ENCODE assay signal across 8 cellular contexts in genomic region chr4:128812360-128812958, GRCh38. TPM values are rescaled to one million over a fixed set of nuclear protein-coding genes. Genes with fewer than 3 reads are reported as not detected.
DNase-seq lines count a peak whose midpoint lies in the region; ATAC-seq and TF ChIP-seq lines count a peak whose summit lies in the region.

No MANE protein-coding gene starts in this region.

- peaks cover 23% of the 10 kb centered on the region for H3K4me1 Mint-ChIP-seq in activated CD8-positive, alpha-beta memory T cell treated with anti-CD3 and anti-CD28 coated beads, Interleukin-2, amount 10 ng/mL, durations not matched to agents 7 days and 5 days

- no peaks in the 10 kb centered on the region for H3K9me3 Mint-ChIP-seq in activated CD8-positive, alpha-beta memory T cell treated with anti-CD3 and anti-CD28 coated beads, Interleukin-2, amount 10 ng/mL, durations not matched to agents 7 days and 5 days (ENCODE audit: low read depth)

- H2AFZ ChIP-seq in MM.1S (ENCODE audit: low read length) = peak overlapping the region; percentile 48; the same call in 1 of the 2 replicates

- CTCF ChIA-PET in activated CD8-positive, alpha-beta memory T cell treated with anti-CD3 and anti-CD28 coated beads, Interleukin-2, amount 10 ng/mL, durations not matched to agents 7 days and 5 days (lab: Charles Lee) = interaction anchor here (0.6 to 3.7 kb wide), 11 partner anchors 8 to 847 kb away, joined by 3 to 18 read pairs (median 4); partner anchors contain the start of genes ABHD18, MFSD8 and SCLT1

- no peaks in the 10 kb centered on the region for H3K9me2 ChIP-seq in MM.1S (replicated peaks; ENCODE audit: insufficient read depth, low read length)

- H3K4me3 ChIP-seq in HAP-1 (peak overlapping the region; percentile 79), MM.1S (ENCODE audit: low read length) (peak overlapping the region; percentile 89), endocrine pancreas (ENCODE audit: control insufficient read depth, insufficient read depth, low read length) (peak overlapping the region; percentile 89), mucosa of descending colon (peak overlapping the region; percentile 57), thymus (ENCODE audit: low read length) (peak overlapping the region; percentile 91)

- peaks cover 52% of the 10 kb centered on the region for H3F3A ChIP-seq in MM.1S (ENCODE audit: insufficient read depth, low read length)

- H3K36me3 Mint-ChIP-seq in activated CD8-positive, alpha-beta memory T cell treated with anti-CD3 and anti-CD28 coated beads, Interleukin-2, amount 10 ng/mL, durations not matched to agents 7 days and 5 days = peaks cover 10% of the 10 kb centered on the region

- H3K79me2 ChIP-seq in MM.1S (ENCODE audit: low read length) = peaks cover 64% of the 10 kb centered on the region

- H3K27me3 Mint-ChIP-seq in activated CD8-positive, alpha-beta memory T cell treated with anti-CD3 and anti-CD28 coated beads, Interleukin-2, amount 10 ng/mL, durations not matched to agents 7 days and 5 days = no peaks in the 10 kb centered on the region

- H3K4me2 ChIP-seq in MM.1S (ENCODE audit: low read depth, low read length) = peak overlapping the region; percentile 83

- H3K9me3 ChIP-seq in HAP-1 = no peaks in the 10 kb centered on the region
- H3K9me3 ChIP-seq in MM.1S (replicated peaks; ENCODE audit: insufficient read depth, low read length) = no peaks in the 10 kb centered on the region
- no peaks in the 10 kb centered on the region for H3K9me3 ChIP-seq in endocrine pancreas (ENCODE audit: control insufficient read depth, low read length)
- H3K9me3 ChIP-seq in mucosa of descending colon = no peaks in the 10 kb centered on the region
- no peaks in the 10 kb centered on the region for H3K9me3 ChIP-seq in thymus (ENCODE audit: control insufficient read depth)

- in situ Hi-C loops in HAP-1 (cut with MboI; ENCODE audit: low sequenced_read_pairs) = loop anchor here (25.0 kb wide), 1 partner anchor 225 kb away; no protein-coding TSS in a partner anchor

- H3K27ac Mint-ChIP-seq in activated CD8-positive, alpha-beta memory T cell treated with anti-CD3 and anti-CD28 coated beads, Interleukin-2, amount 10 ng/mL, durations not matched to agents 7 days and 5 days = peak overlapping the region; percentile 91

- H3K27ac ChIP-seq in MM.1S (ENCODE audit: low read length) (peak overlapping the region; percentile 99), thymus (ENCODE audit: low read depth) (peak overlapping the region; percentile 96)

- no peaks in the 10 kb centered on the region for H3K36me3 ChIP-seq in HAP-1 (replicated peaks)
- no peaks in the 10 kb centered on the region for H3K36me3 ChIP-seq in MM.1S (replicated peaks; ENCODE audit: insufficient read depth, low read length)
- H3K36me3 ChIP-seq in endocrine pancreas (ENCODE audit: control insufficient read depth, insufficient read depth, low read length) = no peaks in the 10 kb centered on the region
- H3K36me3 ChIP-seq in mucosa of descending colon (ENCODE audit: low read depth) = no peaks in the 10 kb centered on the region
- H3K36me3 ChIP-seq in thymus (ENCODE audit: control insufficient read depth, insufficient read depth) = no peaks in the 10 kb centered on the region

- peak overlapping the region; percentile 81 for H3K4me3 Mint-ChIP-seq in activated CD8-positive, alpha-beta memory T cell treated with anti-CD3 and anti-CD28 coated beads, Interleukin-2, amount 10 ng/mL, durations not matched to agents 7 days and 5 days

- intact Hi-C loops in mucosa of descending colon (cut with DNase I, micrococcal nuclease) = loop anchor here in 1 of 2 donors (10.0 kb wide), 1 partner anchor 238 kb away; no protein-coding TSS in a partner anchor

- under 1% methylated on average over 48 of the region's 48 CpGs for WGBS in thymus

- H3K9ac ChIP-seq in MM.1S (ENCODE audit: low read length) = peak overlapping the region; percentile 92
- H3K9ac ChIP-seq in endocrine pancreas (ENCODE audit: control insufficient read depth, insufficient read depth, low read length) = peak overlapping the region; percentile 60

- H3K4me1 ChIP-seq in HAP-1 (peaks cover 11% of the 10 kb centered on the region), MM.1S (ENCODE audit: low read length) (peaks cover 26% of the 10 kb centered on the region), endocrine pancreas (ENCODE audit: control insufficient read depth, insufficient read depth, low read length) (peaks cover 17% of the 10 kb centered on the region), mucosa of descending colon (ENCODE audit: low read depth) (no peaks in the 10 kb centered on the region), thymus (ENCODE audit: control insufficient read depth, insufficient read depth, low read length) (no peaks in the 10 kb centered on the region)

- peak; percentile 10 for ATAC-seq in activated CD8-positive, alpha-beta memory T cell treated with anti-CD3 and anti-CD28 coated beads, Interleukin-2, amount 10 ng/mL, durations not matched to agents 7 days and 5 days
- no peak for ATAC-seq in mucosa of descending colon

- H4K20me1 ChIP-seq in MM.1S (ENCODE audit: insufficient read depth, low read length) = 0 out of 2 replicates have a peak, but pooled peaks cover 2% of the 10 kb centered on the region

- peak; percentile 64 for DNase-seq in activated CD8-positive, alpha-beta memory T cell treated with anti-CD3 and anti-CD28 coated beads, Interleukin-2, amount 10 ng/mL, durations not matched to agents 7 days and 5 days
- DNase-seq in activated CD8-positive, alpha-beta memory T cell treated with anti-CD3 and anti-CD28 coated beads, Interleukin-2, amount 50 U/mL, for 4 hours = no peak
- DNase-seq in HAP-1 (ENCODE audit: low spot score in 2 of 2) = peak; percentile 62 to 69
- peak; percentile 82 for DNase-seq in MM.1S
- DNase-seq in UCSD-AML1 (lab: John Stamatoyannopoulos, UW; ENCODE audit: unreplicated experiment) = peak; percentile 69
- peak in 2 of 3 donors; percentile 63 to 66 for DNase-seq in mucosa of descending colon

- TF ChIP-seq CTCF in MM.1S (IDR thresholded peaks at IDR 0.05; ENCODE audit: low read length) (no peak), mucosa of descending colon (IDR thresholded peaks at IDR 0.05) (no peak)

- no peaks in the 10 kb centered on the region for H3K27me3 ChIP-seq in HAP-1 (ENCODE audit: low read depth)
- no peaks in the 10 kb centered on the region for H3K27me3 ChIP-seq in MM.1S (replicated peaks; ENCODE audit: insufficient read depth, low read length)
- no peaks in the 10 kb centered on the region for H3K27me3 ChIP-seq in endocrine pancreas (ENCODE audit: control insufficient read depth, insufficient read depth, low read length)
- no peaks in the 10 kb centered on the region for H3K27me3 ChIP-seq in thymus (ENCODE audit: control insufficient read depth, insufficient read depth)

RNA-seq across cellular contexts. Expression of gene JADE1, which starts 3.0 kb away (rescaled TPM):
- 10 to 100 TPM; 30.4 to 31.2 TPM for total RNA-seq in activated CD8-positive, alpha-beta memory T cell treated with anti-CD3 and anti-CD28 coated beads, Interleukin-2, amount 10 ng/mL, durations not matched to agents 7 days and 5 days
- 10 to 100 TPM in 2 of 3 donors, 1 to 10 TPM in 1; 8.5 to 30.9 (median 10.8) TPM for total RNA-seq in mucosa of descending colon
- 18.6 TPM for polyA plus RNA-seq in thymus
